Comparison of ENCODE assay signal across 8 cellular contexts in genomic region chr13:94515911-94516310, GRCh38. TPM values are rescaled to one million over a fixed set of nuclear protein-coding genes. Genes with fewer than 3 reads are reported as not detected.
"Had no signal": no experiment of that assay in that cellular context is flagged by ENCODE, and none has a peak within 500 bp of the region (broad histone marks: within the 10 kb centered on the region; RNA-seq: fewer than 3 reads in every experiment).

No MANE protein-coding gene starts in this region.

- ATAC-seq: HepG2 had no signal

- DNase-seq: IMR-90, KBM-7, KG1 had no signal

- H3K27ac ChIP-seq: HL-60 had no signal

- FAIRE-seq: HepG2, HTR-8/SVneo had no signal

RNA-seq across cellular contexts. Expression of gene DCT, which starts 36.4 kb away (rescaled TPM):
- total RNA-seq: HepG2, HT-29, IMR-90 had no signal
- polyA plus RNA-seq: HepG2, IgD-negative memory B cell, IMR-90 had no signal
